In the genomic region with DNA sequence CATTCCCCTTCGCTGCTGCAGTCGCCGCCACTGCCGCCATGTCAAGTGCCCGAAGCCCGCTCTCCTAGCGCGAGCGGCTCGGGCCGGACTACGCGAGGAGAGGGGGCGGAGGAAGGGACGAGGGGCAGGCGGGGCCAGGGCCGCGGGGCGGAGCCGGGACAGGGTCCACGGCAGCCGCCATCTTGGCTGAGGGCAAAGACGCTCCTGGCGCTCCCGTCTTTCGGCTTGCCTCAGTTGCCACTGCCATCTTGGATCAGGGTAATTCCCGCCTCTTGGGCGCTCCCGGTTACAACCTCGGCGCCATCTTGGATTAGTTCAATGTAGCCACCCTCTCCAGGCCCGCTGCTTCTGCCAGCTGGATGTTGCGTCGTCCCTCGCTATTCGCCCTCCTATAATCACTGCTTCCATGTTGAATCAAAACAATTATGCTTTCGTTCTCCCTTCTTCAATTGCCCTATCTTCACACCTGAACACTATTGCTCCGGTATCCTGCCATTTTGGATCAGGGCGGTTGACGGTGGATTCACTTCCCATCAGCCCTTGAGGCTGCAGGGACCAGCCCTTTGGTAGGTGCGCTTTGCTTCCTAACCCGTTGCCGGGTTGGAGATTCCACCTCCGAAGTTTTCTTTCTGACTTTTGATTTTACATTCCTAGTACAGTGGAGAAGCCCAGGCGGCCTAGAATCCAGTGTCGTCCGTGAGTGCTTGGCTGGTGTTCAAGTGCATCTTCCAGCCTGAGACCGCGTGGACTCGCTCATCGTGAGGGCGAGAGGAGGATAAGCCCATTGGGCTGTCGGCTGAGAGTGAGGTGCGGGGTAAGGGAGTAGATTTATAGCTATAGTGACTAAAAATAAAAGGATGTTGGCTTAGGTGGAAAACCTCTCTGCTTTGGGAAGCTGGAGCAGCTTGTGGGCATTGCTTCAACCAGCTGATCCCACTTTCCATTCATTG, we compare ENCODE assay signal across 1 cellular context.
TF ChIP-seq lines count a peak whose summit lies in the region.

A gene with protein sequence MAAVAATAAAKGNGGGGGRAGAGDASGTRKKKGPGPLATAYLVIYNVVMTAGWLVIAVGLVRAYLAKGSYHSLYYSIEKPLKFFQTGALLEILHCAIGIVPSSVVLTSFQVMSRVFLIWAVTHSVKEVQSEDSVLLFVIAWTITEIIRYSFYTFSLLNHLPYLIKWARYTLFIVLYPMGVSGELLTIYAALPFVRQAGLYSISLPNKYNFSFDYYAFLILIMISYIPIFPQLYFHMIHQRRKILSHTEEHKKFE (minus strand): TSS at position 66 of the 950 bp plus-strand sequence. CDS start 26 bp downstream, at position 40.

TF ChIP-seq in GM12878, 131 proteins besides CTCF, POLR2A, EP300 and RAD21 (continued from another document):
- TF ChIP-seq, protein P1, sequence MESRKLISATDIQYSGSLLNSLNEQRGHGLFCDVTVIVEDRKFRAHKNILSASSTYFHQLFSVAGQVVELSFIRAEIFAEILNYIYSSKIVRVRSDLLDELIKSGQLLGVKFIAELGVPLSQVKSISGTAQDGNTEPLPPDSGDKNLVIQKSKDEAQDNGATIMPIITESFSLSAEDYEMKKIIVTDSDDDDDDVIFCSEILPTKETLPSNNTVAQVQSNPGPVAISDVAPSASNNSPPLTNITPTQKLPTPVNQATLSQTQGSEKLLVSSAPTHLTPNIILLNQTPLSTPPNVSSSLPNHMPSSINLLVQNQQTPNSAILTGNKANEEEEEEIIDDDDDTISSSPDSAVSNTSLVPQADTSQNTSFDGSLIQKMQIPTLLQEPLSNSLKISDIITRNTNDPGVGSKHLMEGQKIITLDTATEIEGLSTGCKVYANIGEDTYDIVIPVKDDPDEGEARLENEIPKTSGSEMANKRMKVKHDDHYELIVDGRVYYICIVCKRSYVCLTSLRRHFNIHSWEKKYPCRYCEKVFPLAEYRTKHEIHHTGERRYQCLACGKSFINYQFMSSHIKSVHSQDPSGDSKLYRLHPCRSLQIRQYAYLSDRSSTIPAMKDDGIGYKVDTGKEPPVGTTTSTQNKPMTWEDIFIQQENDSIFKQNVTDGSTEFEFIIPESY (IDR thresholded peaks at IDR 0.05), result no peak
- no peak for TF ChIP-seq NFXL1 (IDR thresholded peaks at IDR 0.05; ENCODE audit: borderline replicate concordance)
- TF ChIP-seq, protein P2, sequence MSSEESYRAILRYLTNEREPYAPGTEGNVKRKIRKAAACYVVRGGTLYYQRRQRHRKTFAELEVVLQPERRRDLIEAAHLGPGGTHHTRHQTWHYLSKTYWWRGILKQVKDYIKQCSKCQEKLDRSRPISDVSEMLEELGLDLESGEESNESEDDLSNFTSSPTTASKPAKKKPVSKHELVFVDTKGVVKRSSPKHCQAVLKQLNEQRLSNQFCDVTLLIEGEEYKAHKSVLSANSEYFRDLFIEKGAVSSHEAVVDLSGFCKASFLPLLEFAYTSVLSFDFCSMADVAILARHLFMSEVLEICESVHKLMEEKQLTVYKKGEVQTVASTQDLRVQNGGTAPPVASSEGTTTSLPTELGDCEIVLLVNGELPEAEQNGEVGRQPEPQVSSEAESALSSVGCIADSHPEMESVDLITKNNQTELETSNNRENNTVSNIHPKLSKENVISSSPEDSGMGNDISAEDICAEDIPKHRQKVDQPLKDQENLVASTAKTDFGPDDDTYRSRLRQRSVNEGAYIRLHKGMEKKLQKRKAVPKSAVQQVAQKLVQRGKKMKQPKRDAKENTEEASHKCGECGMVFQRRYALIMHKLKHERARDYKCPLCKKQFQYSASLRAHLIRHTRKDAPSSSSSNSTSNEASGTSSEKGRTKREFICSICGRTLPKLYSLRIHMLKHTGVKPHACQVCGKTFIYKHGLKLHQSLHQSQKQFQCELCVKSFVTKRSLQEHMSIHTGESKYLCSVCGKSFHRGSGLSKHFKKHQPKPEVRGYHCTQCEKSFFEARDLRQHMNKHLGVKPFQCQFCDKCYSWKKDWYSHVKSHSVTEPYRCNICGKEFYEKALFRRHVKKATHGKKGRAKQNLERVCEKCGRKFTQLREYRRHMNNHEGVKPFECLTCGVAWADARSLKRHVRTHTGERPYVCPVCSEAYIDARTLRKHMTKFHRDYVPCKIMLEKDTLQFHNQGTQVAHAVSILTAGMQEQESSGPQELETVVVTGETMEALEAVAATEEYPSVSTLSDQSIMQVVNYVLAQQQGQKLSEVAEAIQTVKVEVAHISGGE (CRISPR knock-in tag; IDR thresholded peaks at IDR 0.05), result no peak
- TF ChIP-seq, protein P3, sequence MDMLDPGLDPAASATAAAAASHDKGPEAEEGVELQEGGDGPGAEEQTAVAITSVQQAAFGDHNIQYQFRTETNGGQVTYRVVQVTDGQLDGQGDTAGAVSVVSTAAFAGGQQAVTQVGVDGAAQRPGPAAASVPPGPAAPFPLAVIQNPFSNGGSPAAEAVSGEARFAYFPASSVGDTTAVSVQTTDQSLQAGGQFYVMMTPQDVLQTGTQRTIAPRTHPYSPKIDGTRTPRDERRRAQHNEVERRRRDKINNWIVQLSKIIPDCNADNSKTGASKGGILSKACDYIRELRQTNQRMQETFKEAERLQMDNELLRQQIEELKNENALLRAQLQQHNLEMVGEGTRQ (IDR thresholded peaks at IDR 0.05; ENCODE audit: borderline replicate concordance, low read depth, low read length), result no peak
- no peak for TF ChIP-seq NR2C2 (IDR thresholded peaks at IDR 0.05; ENCODE audit: borderline replicate concordance, control insufficient read depth, insufficient read length, low read depth)
- TF ChIP-seq IKZF2 (IDR thresholded peaks at IDR 0.05), result peak; percentile 92
- peak; percentile 93 for TF ChIP-seq HDGF (IDR thresholded peaks at IDR 0.05)
- no peak for TF ChIP-seq ASH2L (IDR thresholded peaks at IDR 0.05; ENCODE audit: borderline replicate concordance, low read depth)
- peak; percentile 32 for TF ChIP-seq HDAC6 (IDR thresholded peaks at IDR 0.05; ENCODE audit: unreplicated experiment)
- TF ChIP-seq JUNB (IDR thresholded peaks at IDR 0.05), result no peak
- TF ChIP-seq ZNF384 (IDR thresholded peaks at IDR 0.05; ENCODE audit: borderline replicate concordance, low read depth, low read length), result peak; percentile 28; the same call in 1 of the 2 replicates
- peak; percentile 66 for TF ChIP-seq SIX5 (IDR thresholded peaks at IDR 0.05; ENCODE audit: low read depth, low read length, severe bottlenecking)
- no peak for TF ChIP-seq HDAC2 (IDR thresholded peaks at IDR 0.05)
- TF ChIP-seq GATAD2B (conservative IDR thresholded peaks at IDR 0.05; ENCODE audit: low read depth), result no peak
- 0 out of 2 replicates have a peak, but pooled peaks have one; percentile 47 for TF ChIP-seq TCF3 (IDR thresholded peaks at IDR 0.05; ENCODE audit: borderline replicate concordance, insufficient read depth, low read depth, low read length)
- TF ChIP-seq CEBPB (IDR thresholded peaks at IDR 0.05; ENCODE audit: borderline replicate concordance in 1 of 2, low read depth in 2 of 2, low read length in 2 of 2), result no peak
- peak; percentile 74 for TF ChIP-seq HCFC1 (IDR thresholded peaks at IDR 0.05; ENCODE audit: low read length)
- TF ChIP-seq, protein P4, sequence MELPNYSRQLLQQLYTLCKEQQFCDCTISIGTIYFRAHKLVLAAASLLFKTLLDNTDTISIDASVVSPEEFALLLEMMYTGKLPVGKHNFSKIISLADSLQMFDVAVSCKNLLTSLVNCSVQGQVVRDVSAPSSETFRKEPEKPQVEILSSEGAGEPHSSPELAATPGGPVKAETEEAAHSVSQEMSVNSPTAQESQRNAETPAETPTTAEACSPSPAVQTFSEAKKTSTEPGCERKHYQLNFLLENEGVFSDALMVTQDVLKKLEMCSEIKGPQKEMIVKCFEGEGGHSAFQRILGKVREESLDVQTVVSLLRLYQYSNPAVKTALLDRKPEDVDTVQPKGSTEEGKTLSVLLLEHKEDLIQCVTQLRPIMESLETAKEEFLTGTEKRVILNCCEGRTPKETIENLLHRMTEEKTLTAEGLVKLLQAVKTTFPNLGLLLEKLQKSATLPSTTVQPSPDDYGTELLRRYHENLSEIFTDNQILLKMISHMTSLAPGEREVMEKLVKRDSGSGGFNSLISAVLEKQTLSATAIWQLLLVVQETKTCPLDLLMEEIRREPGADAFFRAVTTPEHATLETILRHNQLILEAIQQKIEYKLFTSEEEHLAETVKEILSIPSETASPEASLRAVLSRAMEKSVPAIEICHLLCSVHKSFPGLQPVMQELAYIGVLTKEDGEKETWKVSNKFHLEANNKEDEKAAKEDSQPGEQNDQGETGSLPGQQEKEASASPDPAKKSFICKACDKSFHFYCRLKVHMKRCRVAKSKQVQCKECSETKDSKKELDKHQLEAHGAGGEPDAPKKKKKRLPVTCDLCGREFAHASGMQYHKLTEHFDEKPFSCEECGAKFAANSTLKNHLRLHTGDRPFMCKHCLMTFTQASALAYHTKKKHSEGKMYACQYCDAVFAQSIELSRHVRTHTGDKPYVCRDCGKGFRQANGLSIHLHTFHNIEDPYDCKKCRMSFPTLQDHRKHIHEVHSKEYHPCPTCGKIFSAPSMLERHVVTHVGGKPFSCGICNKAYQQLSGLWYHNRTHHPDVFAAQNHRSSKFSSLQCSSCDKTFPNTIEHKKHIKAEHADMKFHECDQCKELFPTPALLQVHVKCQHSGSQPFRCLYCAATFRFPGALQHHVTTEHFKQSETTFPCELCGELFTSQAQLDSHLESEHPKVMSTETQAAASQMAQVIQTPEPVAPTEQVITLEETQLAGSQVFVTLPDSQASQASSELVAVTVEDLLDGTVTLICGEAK (IDR thresholded peaks at IDR 0.05; ENCODE audit: borderline replicate concordance), result peak; percentile 56; the same call in 1 of the 2 replicates
- peak; percentile 61 for TF ChIP-seq CREM (IDR thresholded peaks at IDR 0.05; ENCODE audit: low read depth)
- peak; percentile 82 for TF ChIP-seq FOXK2 (IDR thresholded peaks at IDR 0.05)
- TF ChIP-seq JUND (IDR thresholded peaks at IDR 0.05; ENCODE audit: low read depth, low read length), result no peak
- TF ChIP-seq POLR2AphosphoS2 (IDR thresholded peaks at IDR 0.05; ENCODE audit: low read depth, low read length), result peak; percentile 80
- TF ChIP-seq, protein P5, sequence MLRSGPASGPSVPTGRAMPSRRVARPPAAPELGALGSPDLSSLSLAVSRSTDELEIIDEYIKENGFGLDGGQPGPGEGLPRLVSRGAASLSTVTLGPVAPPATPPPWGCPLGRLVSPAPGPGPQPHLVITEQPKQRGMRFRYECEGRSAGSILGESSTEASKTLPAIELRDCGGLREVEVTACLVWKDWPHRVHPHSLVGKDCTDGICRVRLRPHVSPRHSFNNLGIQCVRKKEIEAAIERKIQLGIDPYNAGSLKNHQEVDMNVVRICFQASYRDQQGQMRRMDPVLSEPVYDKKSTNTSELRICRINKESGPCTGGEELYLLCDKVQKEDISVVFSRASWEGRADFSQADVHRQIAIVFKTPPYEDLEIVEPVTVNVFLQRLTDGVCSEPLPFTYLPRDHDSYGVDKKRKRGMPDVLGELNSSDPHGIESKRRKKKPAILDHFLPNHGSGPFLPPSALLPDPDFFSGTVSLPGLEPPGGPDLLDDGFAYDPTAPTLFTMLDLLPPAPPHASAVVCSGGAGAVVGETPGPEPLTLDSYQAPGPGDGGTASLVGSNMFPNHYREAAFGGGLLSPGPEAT (IDR thresholded peaks at IDR 0.05; ENCODE audit: low read depth), result peak; percentile 93
- TF ChIP-seq MEF2B (IDR thresholded peaks at IDR 0.05; ENCODE audit: partially characterized antibody, poor library complexity, severe bottlenecking), result peak; percentile 23
